In genomic region chr4:168600796-168601583, GRCh38 we compare ENCODE assay signal across 16 cellular contexts.
"Had no signal": no experiment of that assay in that cellular context is flagged by ENCODE, and none has a peak within 500 bp of the region (broad histone marks: within the 10 kb centered on the region; RNA-seq: fewer than 3 reads in every experiment).

No MANE protein-coding gene starts in this region.

- H3K4me2 ChIP-seq: hepatocyte had no signal

- H3K27me3 ChIP-seq: cardiac muscle cell, hepatocyte, stomach, testis had no signal

- H3K36me3 ChIP-seq: cardiac muscle cell, stomach had no signal

- DNase-seq: activated CD4-positive, alpha-beta T cell treated with anti-CD3 and anti-CD28 coated beads for 1 hour; activated CD4-positive, alpha-beta T cell treated with anti-CD3 and anti-CD28 coated beads, Interleukin-2, amount 50 U/mL, for 4 hours; activated naive CD4-positive, alpha-beta T cell treated with anti-CD3 and anti-CD28 coated beads for 36 hours; activated T-cell treated with anti-CD3 and anti-CD28 coated beads for 4 hours; dorsolateral prefrontal cortex; endodermal cell; mesendoderm; nucleus accumbens; right cardiac atrium; stomach; T-helper 1 cell; testis had no signal

- H3K36me3 Mint-ChIP-seq: natural killer cell treated with Interleukin-12 subunit alpha and Interleukin-12 subunit beta and Interleukin-15 and Interleukin-18, amount 100 ng/mL, for 72 hours had no signal

- H3K9me3 ChIP-seq: stomach, testis had no signal

- H3K4me1 ChIP-seq: testis had no signal

- H3K27ac Mint-ChIP-seq: activated naive CD4-positive, alpha-beta T cell treated with anti-CD3 and anti-CD28 coated beads for 36 hours; activated T-helper 2 cell treated with anti-CD3 and anti-CD28 coated beads, Interferon-gamma antibody, Interleukin-2, Interleukin-4, amounts not matched to agents 10 μg/mL and 5 μg/mL and 100 μg/mL, durations not matched to agents 14 hours and 24 hours and 36 hours; endodermal cell; natural killer cell treated with Interleukin-12 subunit alpha and Interleukin-12 subunit beta and Interleukin-15 and Interleukin-18, amount 100 ng/mL, for 72 hours had no signal

- H3K4me3 Mint-ChIP-seq: activated naive CD4-positive, alpha-beta T cell treated with anti-CD3 and anti-CD28 coated beads for 36 hours; endodermal cell; natural killer cell treated with Interleukin-12 subunit alpha and Interleukin-12 subunit beta and Interleukin-15 and Interleukin-18, amount 100 ng/mL, for 72 hours had no signal

- H2AFZ ChIP-seq: hepatocyte had no signal

- H3K27ac ChIP-seq: cardiac muscle cell, dorsolateral prefrontal cortex, hepatocyte, stomach, testis had no signal

- H3K4me3 ChIP-seq: cardiac muscle cell, dorsolateral prefrontal cortex, hepatocyte, stomach, testis had no signal

- H3K79me2 ChIP-seq: hepatocyte had no signal

- ATAC-seq: natural killer cell treated with Interleukin-12 subunit alpha and Interleukin-12 subunit beta and Interleukin-15 and Interleukin-18, amount 100 ng/mL, for 72 hours; right cardiac atrium had no signal

- H3K9me3 Mint-ChIP-seq: activated naive CD4-positive, alpha-beta T cell treated with anti-CD3 and anti-CD28 coated beads for 36 hours; activated T-helper 2 cell treated with anti-CD3 and anti-CD28 coated beads, Interferon-gamma antibody, Interleukin-2, Interleukin-4, amounts not matched to agents 10 μg/mL and 5 μg/mL and 100 μg/mL, durations not matched to agents 14 hours and 24 hours and 36 hours; endodermal cell; natural killer cell treated with Interleukin-12 subunit alpha and Interleukin-12 subunit beta and Interleukin-15 and Interleukin-18, amount 100 ng/mL, for 72 hours had no signal
